9 cellular contexts compared by ENCODE assay signal in genomic region chr17:36722903-36723263, GRCh38.
DNase-seq lines count a peak whose midpoint lies in the region; ATAC-seq and TF ChIP-seq lines count a peak whose summit lies in the region.
"Had no signal": no experiment of that assay in that cellular context is flagged by ENCODE, and none has a peak within 500 bp of the region (broad histone marks: within the 10 kb centered on the region; RNA-seq: fewer than 3 reads in every experiment).

No MANE protein-coding gene starts in this region.

- intact Hi-C loops in esophagus muscularis mucosa (cut with DNase I), result no loop called here
- intact Hi-C loops in psoas muscle (cut with DNase I), result no loop called here

- peak overlapping the region; percentile 83 for H3K4me3 Mint-ChIP-seq in stimulated activated memory B cell treated with anti-CD40 and anti-IgM and Interleukin-4, amounts not matched to agents 10 μg/mL and 1 μg/mL and 100 μg/mL, for 72 hours

- H3K27me3 Mint-ChIP-seq in stimulated activated memory B cell treated with anti-CD40 and anti-IgM and Interleukin-4, amounts not matched to agents 10 μg/mL and 1 μg/mL and 100 μg/mL, for 72 hours, result peaks cover 12% of the 10 kb centered on the region

- H3K27ac ChIP-seq in Peyer's patch (peak overlapping the region; percentile 60 to 78 (median 76)), esophagus muscularis mucosa (replicated peaks in 1 of 4) (no peak overlapping the region), psoas muscle (no peak overlapping the region)

- no peak for TF ChIP-seq POLR2A in Peyer's patch (IDR thresholded peaks at IDR 0.05)
- TF ChIP-seq POLR2A in esophagus muscularis mucosa (IDR thresholded peaks at IDR 0.05; ENCODE audit: low read depth), result no peak

- no peaks in the 10 kb centered on the region for H3K9me3 ChIP-seq in Peyer's patch
- no peaks in the 10 kb centered on the region for H3K9me3 ChIP-seq in esophagus muscularis mucosa
- H3K9me3 ChIP-seq in psoas muscle, result no peaks in the 10 kb centered on the region

- TF ChIP-seq EP300 in esophagus muscularis mucosa (IDR thresholded peaks at IDR 0.05), result no peak

- H3K4me1 ChIP-seq in Peyer's patch (peaks cover 0 to 15% (median 2%) of the 10 kb centered on the region in 4 donors), esophagus muscularis mucosa (peaks cover 0 to 18% (median 17%) of the 10 kb centered on the region in 4 donors), psoas muscle (no peaks in the 10 kb centered on the region)

- peaks cover 37% of the 10 kb centered on the region for H3K4me1 Mint-ChIP-seq in stimulated activated memory B cell treated with anti-CD40 and anti-IgM and Interleukin-4, amounts not matched to agents 10 μg/mL and 1 μg/mL and 100 μg/mL, for 72 hours

- peak overlapping the region in 3 of 4 donors; percentile 49 to 60 (median 53) for H3K4me3 ChIP-seq in Peyer's patch
- H3K4me3 ChIP-seq in esophagus muscularis mucosa, result peak overlapping the region; percentile 52 to 61 (median 59)
- no peak overlapping the region for H3K4me3 ChIP-seq in psoas muscle

- no peak for ATAC-seq in stimulated activated memory B cell treated with anti-CD40 and anti-IgM and Interleukin-4, amounts not matched to agents 10 μg/mL and 1 μg/mL and 100 μg/mL, for 72 hours
- no peak for ATAC-seq in psoas muscle
- no peak for ATAC-seq in HG03280 (IDR thresholded peaks at IDR 0.05; ENCODE audit: unreplicated experiment)

- peak overlapping the region; percentile 80 for H3K27ac Mint-ChIP-seq in stimulated activated memory B cell treated with anti-CD40 and anti-IgM and Interleukin-4, amounts not matched to agents 10 μg/mL and 1 μg/mL and 100 μg/mL, for 72 hours

- no peaks in the 10 kb centered on the region for H3K27me3 ChIP-seq in Peyer's patch
- peaks cover 0 to 21% (median 0%) of the 10 kb centered on the region in 4 donors for H3K27me3 ChIP-seq in esophagus muscularis mucosa
- H3K27me3 ChIP-seq in psoas muscle (ENCODE audit: insufficient read depth in 3 of 3, low read length in 2 of 3), result peaks cover 0 to 40% (median 4%) of the 10 kb centered on the region in 3 donors

- WGBS in esophagus muscularis mucosa, result no CpG with 5 or more reads among the region's 6 CpGs
- 69 to 72% (median 70%) methylated on average over 6 of the region's 6 CpGs for WGBS in psoas muscle, 3 donors

- DNase-seq in activated CD4-positive, alpha-beta T cell treated with anti-CD3 and anti-CD28 coated beads for 48 hours, result peak; percentile 10
- no peak for DNase-seq in activated CD4-positive, alpha-beta T cell treated with anti-CD3 and anti-CD28 coated beads, Interleukin-2, amount 50 U/mL, for 48 hours
- no peak for DNase-seq in Peyer's patch
- no peak for DNase-seq in esophagus muscularis mucosa (ENCODE audit: extremely low spot score)
- no peak for DNase-seq in psoas muscle
- no peak for DNase-seq in NCI-H1105 (lab: John Stamatoyannopoulos, UW)
- DNase-seq: ACHN had no signal

- no peaks in the 10 kb centered on the region for H3K36me3 Mint-ChIP-seq in stimulated activated memory B cell treated with anti-CD40 and anti-IgM and Interleukin-4, amounts not matched to agents 10 μg/mL and 1 μg/mL and 100 μg/mL, for 72 hours

- peaks cover 7% of the 10 kb centered on the region for H3K9me3 Mint-ChIP-seq in stimulated activated memory B cell treated with anti-CD40 and anti-IgM and Interleukin-4, amounts not matched to agents 10 μg/mL and 1 μg/mL and 100 μg/mL, for 72 hours

- no peak for TF ChIP-seq CTCF in Peyer's patch (IDR thresholded peaks at IDR 0.05)
- TF ChIP-seq CTCF in esophagus muscularis mucosa (IDR thresholded peaks at IDR 0.05), result no peak
- no peak for TF ChIP-seq CTCF in psoas muscle (IDR thresholded peaks at IDR 0.05)

- H3K36me3 ChIP-seq in Peyer's patch (no peaks in the 10 kb centered on the region), esophagus muscularis mucosa (no peaks in the 10 kb centered on the region), psoas muscle (ENCODE audit: insufficient read depth in 1 of 2, low read depth in 1 of 2) (no peaks in the 10 kb centered on the region)

Comparison
In these comparisons a context has a peak if more than half of its experiments do, and no peak if none do; other contexts are left out.
1. H3K27ac ChIP-seq: peak in Peyer's patch (4 of 4); none in esophagus muscularis mucosa (0 of 4) and psoas muscle (single experiment).